In the genomic region with DNA sequence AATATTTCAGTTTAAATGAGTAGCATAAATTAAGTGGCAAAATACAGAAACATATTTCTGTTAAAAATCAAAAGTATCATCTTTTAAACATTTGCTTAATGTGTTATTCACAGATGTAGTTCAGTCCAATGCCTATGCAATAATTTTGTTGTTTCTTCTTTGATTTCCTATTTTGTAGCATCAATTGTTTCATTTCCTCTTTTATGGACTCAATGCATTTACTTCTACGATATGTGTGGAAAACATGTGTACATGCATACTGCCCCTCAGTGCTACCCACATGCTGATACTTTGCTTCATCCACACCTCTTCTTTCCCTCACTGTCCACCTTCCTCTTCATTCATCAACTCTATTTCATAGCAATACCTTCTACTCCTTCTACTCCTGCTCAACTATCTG, we compare ENCODE assay signal across 25 cellular contexts.
"Had no signal": no experiment of that assay in that cellular context is flagged by ENCODE, and none has a peak within 500 bp of the region (broad histone marks: within the 10 kb centered on the region; RNA-seq: fewer than 3 reads in every experiment).

No MANE protein-coding gene starts in this region.

- H3K9ac ChIP-seq: neural progenitor cell, parathyroid adenoma had no signal

- DNase-seq: dermis blood vessel endothelial cell; effector memory CD4-positive, alpha-beta T cell; foreskin keratinocyte; heart left ventricle; left cardiac atrium; left lung; mesenchymal stem cell; mucosa of descending colon; naive B cell; stimulated activated CD4-positive, alpha-beta T cell treated with anti-CD3 and anti-CD28 coated beads, Interleukin-12 subunit alpha, Interleukin-12 subunit beta, amount 100 ng/mL, for 4 hours; stimulated activated CD4-positive, alpha-beta T cell treated with anti-CD3 and anti-CD28 coated beads, Interleukin-1b, Interleukin-23, amount 100 ng/mL, for 48 hours; stimulated activated CD4-positive, alpha-beta T cell treated with anti-CD3 and anti-CD28 coated beads, Interleukin-4, amount 100 ng/mL, for 24 hours; stimulated activated naive CD4-positive, alpha-beta T cell treated with Interleukin-2 at 50 U/mL for 16 hours; stomach; thyroid gland; trophoblast cell had no signal

- H3K9me3 ChIP-seq: esophagus muscularis mucosa, gastroesophageal sphincter, heart left ventricle, mucosa of descending colon, right atrium auricular region, thyroid gland, vagina had no signal

- H3K4me2 ChIP-seq: hepatocyte, neural progenitor cell, smooth muscle cell had no signal

- H3K4me3 ChIP-seq: esophagus muscularis mucosa, gastroesophageal sphincter, heart left ventricle, hepatocyte, left lung, mucosa of descending colon, neural progenitor cell, right atrium auricular region, smooth muscle cell, stomach, thyroid gland, vagina had no signal

- H2AFZ ChIP-seq: hepatocyte, neural progenitor cell, parathyroid adenoma had no signal

- H3K36me3 ChIP-seq: esophagus muscularis mucosa, gastroesophageal sphincter, heart left ventricle, left lung, neural progenitor cell, right atrium auricular region, stomach, thyroid gland, vagina had no signal

- H3K79me2 ChIP-seq: hepatocyte, parathyroid adenoma had no signal

- FAIRE-seq: endothelial cell of umbilical vein had no signal

- H3K4me1 ChIP-seq: esophagus muscularis mucosa, foreskin keratinocyte, gastroesophageal sphincter, heart left ventricle, left lung, neural progenitor cell, parathyroid adenoma, right atrium auricular region, stomach, thyroid gland, vagina had no signal

- H3K27ac ChIP-seq: esophagus muscularis mucosa, foreskin keratinocyte, gastroesophageal sphincter, heart left ventricle, left lung, neural progenitor cell, parathyroid adenoma, right atrium auricular region, stomach, thyroid gland, vagina had no signal
